Comparison of ENCODE assay signal across 16 cellular contexts in the genomic region with DNA sequence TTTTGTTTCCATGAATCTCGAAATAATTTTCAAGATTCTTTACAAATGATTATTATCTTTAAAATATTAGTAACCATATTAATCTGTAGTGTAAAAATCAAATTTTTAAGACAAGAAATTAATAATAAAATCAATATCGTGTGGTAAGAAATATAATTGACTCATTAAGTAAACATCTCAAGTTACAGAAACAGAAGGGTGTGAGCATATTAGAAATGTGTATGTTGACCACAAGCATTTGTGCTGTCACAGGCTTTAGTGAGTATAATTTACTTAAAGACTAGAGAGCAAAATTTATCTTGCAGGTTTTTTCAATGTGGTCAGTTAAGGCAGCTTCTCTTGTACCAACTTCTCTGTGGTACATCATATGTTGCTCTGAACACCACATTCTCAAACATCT.
DNase-seq lines count a peak whose midpoint lies in the region; TF ChIP-seq lines count a peak whose summit lies in the region.
"Had no signal": no experiment of that assay in that cellular context is flagged by ENCODE, and none has a peak within 500 bp of the region (broad histone marks: within the 10 kb centered on the region; RNA-seq: fewer than 3 reads in every experiment).

No MANE protein-coding gene starts in this region.

- 54 to 84% (median 67%) methylated on average over 2 of the region's 2 CpGs for WGBS in spleen, 5 donors

- H3K4me3 ChIP-seq in breast epithelium (no peak overlapping the region), adipocyte (ENCODE audit: low read length) (no peak overlapping the region), spleen (no peak overlapping the region), vagina (no peak overlapping the region)
- H3K4me3 ChIP-seq: PC-9, SJCRH30 had no signal

- intact Hi-C loops in MCF 10A (cut with micrococcal nuclease) (loop anchor here (10.0 kb wide), 1 partner anchor 556 kb away; no protein-coding TSS in a partner anchor), breast epithelium (cut with DNase I; ENCODE audit: low total_unique reads) (no loop called here), spleen (cut with DNase I; ENCODE audit: low total_unique reads) (no loop called here), vagina (cut with DNase I) (no loop called here)

- no peaks in the 10 kb centered on the region for H3K9me3 Mint-ChIP-seq in MCF 10A (ENCODE audit: unreplicated experiment)
- H3K9me3 Mint-ChIP-seq: H9 had no signal

- H3K9ac ChIP-seq in adipocyte (ENCODE audit: low read length): no peak overlapping the region

- H3K4me1 ChIP-seq in breast epithelium (no peaks in the 10 kb centered on the region), adipocyte (ENCODE audit: control insufficient read depth, insufficient read depth, low read length) (no peaks in the 10 kb centered on the region), spleen (no peaks in the 10 kb centered on the region), vagina (no peaks in the 10 kb centered on the region)
- H3K4me1 ChIP-seq: SJCRH30 had no signal

- no peak for TF ChIP-seq CTCF in MCF 10A (IDR thresholded peaks at IDR 0.05; ENCODE audit: unreplicated experiment)
- TF ChIP-seq CTCF in breast epithelium (IDR thresholded peaks at IDR 0.05): no peak
- TF ChIP-seq CTCF in spleen (IDR thresholded peaks at IDR 0.05 in 8 of 11, conservative IDR thresholded peaks at IDR 0.05 in 3 of 11): no peak
- TF ChIP-seq CTCF in vagina (IDR thresholded peaks at IDR 0.05): no peak

- no peak overlapping the region for H3K27ac ChIP-seq in breast epithelium
- no peak overlapping the region for H3K27ac ChIP-seq in epithelial cell of prostate
- H3K27ac ChIP-seq in spleen: no peak overlapping the region
- H3K27ac ChIP-seq in vagina: no peak overlapping the region
- H3K27ac ChIP-seq: PC-9, SJCRH30 had no signal

- CTCF ChIA-PET in MCF 10A (lab: Yijun Ruan, JAX): interaction anchor here (0.8 to 1.1 kb wide), 3 partner anchors 55 to 355 kb away, joined by 3 read pairs; no protein-coding TSS in a partner anchor

- no peaks in the 10 kb centered on the region for H3K36me3 ChIP-seq in breast epithelium
- no peaks in the 10 kb centered on the region for H3K36me3 ChIP-seq in adipocyte (ENCODE audit: control insufficient read depth, insufficient read depth, low read length, severe bottlenecking)
- no peaks in the 10 kb centered on the region for H3K36me3 ChIP-seq in spleen
- H3K36me3 ChIP-seq in vagina: no peaks in the 10 kb centered on the region
- H3K36me3 ChIP-seq: SJCRH30 had no signal

- no TSS peak for BruUV-seq in MCF 10A (replicated peaks; lab: Mats Ljungman, UMichigan)

- H3K27me3 Mint-ChIP-seq in MCF 10A (ENCODE audit: insufficient read depth, unreplicated experiment): no peaks in the 10 kb centered on the region
- H3K27me3 Mint-ChIP-seq: B cell had no signal

- POLR2A ChIA-PET in MCF 10A (lab: Yijun Ruan, JAX): interaction anchor here (1.0 to 1.9 kb wide), 2 partner anchors 65 to 509 kb away, joined by 3 to 4 read pairs; no protein-coding TSS in a partner anchor

- H3K9me3 ChIP-seq in breast epithelium (no peaks in the 10 kb centered on the region), adipocyte (ENCODE audit: control insufficient read depth, low read length) (no peaks in the 10 kb centered on the region), spleen (no peaks in the 10 kb centered on the region), vagina (no peaks in the 10 kb centered on the region)
- H3K9me3 ChIP-seq: SJCRH30 had no signal

- no peak overlapping the region for H3K4me3 Mint-ChIP-seq in MCF 10A (ENCODE audit: unreplicated experiment)
- H3K4me3 Mint-ChIP-seq: B cell, H9 had no signal

- H3K4me1 Mint-ChIP-seq in MCF 10A (ENCODE audit: insufficient read depth, unreplicated experiment): peaks cover 14% of the 10 kb centered on the region
- H3K4me1 Mint-ChIP-seq: B cell, H9 had no signal

- peak; percentile 55 for DNase-seq in MCF 10A (ENCODE audit: unreplicated experiment)
- DNase-seq in breast epithelium (ENCODE audit: low spot score in 2 of 2): no peak
- peak; percentile 7 for DNase-seq in adipocyte (ENCODE audit: low read depth)
- DNase-seq in epithelial cell of prostate (ENCODE audit: low read depth, low spot score): peak; percentile 27
- DNase-seq in spleen: no peak
- DNase-seq in vagina (ENCODE audit: extremely low spot score in 2 of 2): no peak
- no peak for DNase-seq in activated gamma-delta T cell treated with Interleukin-2 at 50 U/mL for 16 hours
- DNase-seq: GDM1, H9, NCI-H1105, NCI-H2081 treated with DMSO at 0.1 percent for 48 hours, NCI-H2227 treated with DMSO at 0.1 percent for 48 hours, NCI-H524, SJCRH30 had no signal

- TF ChIP-seq POLR2A in breast epithelium (IDR thresholded peaks at IDR 0.05) (no peak), spleen (IDR thresholded peaks at IDR 0.05) (no peak), vagina (IDR thresholded peaks at IDR 0.05) (no peak)

- H3K27me3 ChIP-seq in breast epithelium: no peaks in the 10 kb centered on the region
- H3K27me3 ChIP-seq in adipocyte (replicated peaks; ENCODE audit: control insufficient read depth, insufficient read depth, low read length): no peaks in the 10 kb centered on the region
- H3K27me3 ChIP-seq in spleen (replicated peaks in 1 of 7): no peaks in the 10 kb centered on the region
- no peaks in the 10 kb centered on the region for H3K27me3 ChIP-seq in vagina
- H3K27me3 ChIP-seq: SJCRH30 had no signal

- H3K27ac Mint-ChIP-seq in MCF 10A (ENCODE audit: low read depth, unreplicated experiment): no peak overlapping the region
- H3K27ac Mint-ChIP-seq: B cell, H9 had no signal

- no peaks in the 10 kb centered on the region for H3K36me3 Mint-ChIP-seq in MCF 10A (ENCODE audit: insufficient read depth, unreplicated experiment)

Comparison
In these comparisons a context has a peak if more than half of its experiments do, and no peak if none do; other contexts are left out.
1. DNase-seq: peak in MCF 10A (single experiment), adipocyte (single experiment) and epithelial cell of prostate (single experiment); none in breast epithelium (0 of 2), spleen (single experiment), vagina (0 of 2) and activated gamma-delta T cell treated with Interleukin-2 at 50 U/mL for 16 hours (single experiment).